1 cellular context compared by ENCODE assay signal in genomic region chr3:53043738-53044137, GRCh38.
A peak's percentile ranks its signal among the peaks of the same experiment; 100 is the strongest.
TF ChIP-seq lines count a peak whose summit lies in the region.

No MANE protein-coding gene starts in this region.

TF ChIP-seq in GM12878, 131 proteins besides CTCF, POLR2A, EP300 and RAD21 (continued from another document):
- peak; percentile 24; the same call in 1 of the 2 replicates for TF ChIP-seq RUNX3 (IDR thresholded peaks at IDR 0.05; ENCODE audit: low read length)
TF ChIP-seq in GM12878: peak in this region for 1.
